In the genomic region with DNA sequence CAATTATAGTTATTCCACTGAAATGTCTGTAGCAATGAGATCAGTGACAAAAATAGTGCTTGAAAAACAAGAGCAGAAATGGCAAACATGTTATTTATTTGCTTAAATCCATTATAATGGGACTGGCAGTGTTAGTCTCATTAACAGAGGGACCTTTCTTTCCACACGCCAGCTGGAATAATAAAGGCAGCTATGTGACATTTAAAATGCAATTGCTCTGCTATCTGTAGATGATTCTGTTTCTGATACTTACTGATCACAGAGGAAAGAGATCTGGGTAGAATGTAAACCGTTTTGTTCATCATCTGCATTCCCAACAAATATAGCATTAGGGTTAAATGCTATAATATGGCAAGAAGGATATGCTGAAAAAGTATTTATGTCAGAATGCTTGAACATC, we compare ENCODE assay signal across 20 cellular contexts.
A peak's percentile ranks its signal among the peaks of the same experiment; 100 is the strongest.
DNase-seq lines count a peak whose midpoint lies in the region; ATAC-seq and TF ChIP-seq lines count a peak whose summit lies in the region.
"Had no signal": no experiment of that assay in that cellular context is flagged by ENCODE, and none has a peak within 500 bp of the region (broad histone marks: within the 10 kb centered on the region; RNA-seq: fewer than 3 reads in every experiment).

No MANE protein-coding gene starts in this region.

- no peaks in the 10 kb centered on the region for H3K36me3 ChIP-seq in tibial nerve
- H3K36me3 ChIP-seq: BLaER1, esophagus squamous epithelium, neutrophil, spleen had no signal

- no peak for ATAC-seq in left colon
- ATAC-seq: activated naive CD4-positive, alpha-beta T cell treated with anti-CD3 and anti-CD28 coated beads, Interleukin-2, amount 50 U/mL, for 72 hours; HepG2; left lobe of liver; stimulated activated naive CD8-positive, alpha-beta T cell treated with anti-CD3 and anti-CD28 coated beads, Interleukin-15, amount 100 ng/mL, for 72 hours; T-cell had no signal

- intact Hi-C loops in left colon (cut with DNase I, micrococcal nuclease): no loop called here

- H3K27me3 ChIP-seq in tibial nerve: no peaks in the 10 kb centered on the region
- H3K27me3 ChIP-seq: BLaER1, esophagus squamous epithelium, neutrophil, spleen had no signal

- no peak for TF ChIP-seq POLR2A in tibial nerve (IDR thresholded peaks at IDR 0.05)

- H3K4me1 ChIP-seq in tibial nerve: peaks cover 0 to 5% (median 0%) of the 10 kb centered on the region in 4 donors
- H3K4me1 ChIP-seq: BLaER1, esophagus squamous epithelium, spleen had no signal

- H3K9me3 ChIP-seq in tibial nerve: no peaks in the 10 kb centered on the region
- H3K9me3 ChIP-seq: BLaER1, esophagus squamous epithelium, neutrophil, spleen had no signal

- WGBS in tibial nerve, 2 donors: 35 to 40% methylated on average over 2 of the region's 2 CpGs

- DNase-seq in Ammon's horn (ENCODE audit: low spot score): peak; percentile 88
- peak; percentile 90 for DNase-seq in NCI-H146 treated with DMSO at 0.1 percent for 48 hours (lab: John Stamatoyannopoulos, UW; ENCODE audit: unreplicated experiment)
- peak; percentile 71 for DNase-seq in SHP77 treated with DMSO at 0.1 percent for 48 hours (lab: John Stamatoyannopoulos, UW)
- DNase-seq in middle frontal gyrus (ENCODE audit: extremely low spot score, low spot score): peak; percentile 38
- DNase-seq in NOMO-1 (lab: John Stamatoyannopoulos, UW; ENCODE audit: unreplicated experiment in 2 of 2): no peak
- DNase-seq in tibial nerve (ENCODE audit: low spot score in 2 of 2): no peak
- no peak for DNase-seq in HT-29 (ENCODE audit: low spot score)
- DNase-seq in left colon: no peak
- DNase-seq: esophagus squamous epithelium; NCI-H187; NCI-H446 treated with DMSO at 0.1 percent for 48 hours; spleen; stimulated activated CD4-positive, alpha-beta T cell treated with anti-CD3 and anti-CD28 coated beads, Interleukin-4, amount 100 ng/mL, for 24 hours; stimulated activated naive CD8-positive, alpha-beta T cell treated with anti-CD3 and anti-CD28 coated beads, Interleukin-15, amount 100 ng/mL, for 72 hours; T-cell had no signal

- TF ChIP-seq CTCF in tibial nerve (IDR thresholded peaks at IDR 0.05): no peak

- TF ChIP-seq EP300 in tibial nerve (IDR thresholded peaks at IDR 0.05): no peak

- H3K27ac ChIP-seq in tibial nerve: no peak overlapping the region
- H3K27ac ChIP-seq: BLaER1, esophagus squamous epithelium, neutrophil, spleen had no signal

- no peak overlapping the region for H3K4me3 ChIP-seq in tibial nerve
- H3K4me3 ChIP-seq: BLaER1, esophagus squamous epithelium, spleen had no signal

Comparison
In these comparisons a context has a peak if more than half of its experiments do, and no peak if none do; other contexts are left out.
1. DNase-seq: peak in Ammon's horn (single experiment), NCI-H146 treated with DMSO at 0.1 percent for 48 hours (single experiment), SHP77 treated with DMSO at 0.1 percent for 48 hours (single experiment) and middle frontal gyrus (single experiment); none in NOMO-1 (0 of 2), tibial nerve (0 of 2), HT-29 (single experiment) and left colon (0 of 2).